Comparison of ENCODE assay signal across 1 cellular context in the genomic region with DNA sequence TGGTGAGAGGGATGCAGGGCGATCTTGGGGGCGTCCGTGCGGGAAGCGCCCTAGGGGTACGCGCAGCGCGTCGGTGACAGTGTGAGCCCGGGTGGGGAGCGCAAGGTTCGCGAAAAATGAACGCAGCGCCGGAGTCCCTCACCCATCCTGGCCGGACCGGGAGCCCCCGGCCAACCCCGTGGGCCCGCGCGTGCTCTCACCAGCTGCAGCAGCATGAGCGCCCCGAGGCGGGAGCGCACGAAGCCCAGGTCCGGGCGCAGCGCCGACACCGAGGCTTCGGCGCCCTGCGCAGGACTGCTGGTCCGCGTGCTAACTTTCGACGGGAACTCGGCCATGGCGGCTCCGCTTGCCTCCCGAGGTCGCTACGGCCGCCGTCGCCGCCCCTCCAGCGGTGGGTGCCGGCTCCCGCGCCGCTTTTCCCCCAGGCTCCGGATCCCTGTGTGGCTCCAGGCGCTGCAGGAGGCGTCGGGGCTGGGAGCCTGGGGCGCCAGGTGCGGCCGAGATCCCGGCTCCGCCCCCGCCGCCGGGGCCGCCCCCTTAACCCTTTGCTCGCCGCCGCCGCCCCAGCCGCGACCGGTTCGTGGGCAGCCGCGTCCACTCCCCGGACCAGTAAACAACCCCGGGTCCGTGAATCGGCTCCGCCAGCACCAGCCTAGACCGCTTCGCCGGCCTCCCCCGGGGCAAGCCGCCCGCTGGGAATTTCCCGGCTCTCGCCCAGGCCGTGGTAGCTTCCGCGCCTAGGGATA.
A peak's percentile ranks its signal among the peaks of the same experiment; 100 is the strongest.
TF ChIP-seq lines count a peak whose summit lies in the region.

A gene with protein sequence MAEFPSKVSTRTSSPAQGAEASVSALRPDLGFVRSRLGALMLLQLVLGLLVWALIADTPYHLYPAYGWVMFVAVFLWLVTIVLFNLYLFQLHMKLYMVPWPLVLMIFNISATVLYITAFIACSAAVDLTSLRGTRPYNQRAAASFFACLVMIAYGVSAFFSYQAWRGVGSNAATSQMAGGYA (minus strand): TSS at position 467 of the 746 bp plus-strand sequence. CDS start 132 bp downstream, at position 335.

TF ChIP-seq in H1, 55 proteins besides CTCF, POLR2A, EP300 and RAD21:
- peak; percentile 46; the same call in 1 of the 2 replicates for TF ChIP-seq BACH1 (IDR thresholded peaks at IDR 0.05; ENCODE audit: low read length)
- TF ChIP-seq, protein P1, sequence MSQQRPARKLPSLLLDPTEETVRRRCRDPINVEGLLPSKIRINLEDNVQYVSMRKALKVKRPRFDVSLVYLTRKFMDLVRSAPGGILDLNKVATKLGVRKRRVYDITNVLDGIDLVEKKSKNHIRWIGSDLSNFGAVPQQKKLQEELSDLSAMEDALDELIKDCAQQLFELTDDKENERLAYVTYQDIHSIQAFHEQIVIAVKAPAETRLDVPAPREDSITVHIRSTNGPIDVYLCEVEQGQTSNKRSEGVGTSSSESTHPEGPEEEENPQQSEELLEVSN (IDR thresholded peaks at IDR 0.05) = peak; percentile 99
- TF ChIP-seq SUZ12 (IDR thresholded peaks at IDR 0.05; ENCODE audit: low read length) = peak; percentile 35; the same call in 1 of the 2 replicates
- TF ChIP-seq SP4 (IDR thresholded peaks at IDR 0.05; ENCODE audit: low read length) = 0 out of 2 replicates have a peak, but pooled peaks have one; percentile 8
- peak; percentile 26; the same call in 1 of the 2 replicates for TF ChIP-seq PHF8 (conservative IDR thresholded peaks at IDR 0.05; ENCODE audit: low read depth, low read length)
- TF ChIP-seq TAF7 (optimal IDR thresholded peaks at IDR 0.05; ENCODE audit: borderline replicate concordance, low read depth, low read length) = peak; percentile 45
- no peak; a peak in 1 of 4 replicates for TF ChIP-seq HDAC2 (IDR thresholded peaks at IDR 0.05; ENCODE audit: borderline replicate concordance in 1 of 2, low read depth in 2 of 2, low read length in 2 of 2)
- TF ChIP-seq, protein P2, sequence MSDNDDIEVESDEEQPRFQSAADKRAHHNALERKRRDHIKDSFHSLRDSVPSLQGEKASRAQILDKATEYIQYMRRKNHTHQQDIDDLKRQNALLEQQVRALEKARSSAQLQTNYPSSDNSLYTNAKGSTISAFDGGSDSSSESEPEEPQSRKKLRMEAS (IDR thresholded peaks at IDR 0.05) = peak; percentile 97
- peak; percentile 81 for TF ChIP-seq RBBP5 (IDR thresholded peaks at IDR 0.05; ENCODE audit: borderline replicate concordance, low read depth, low read length)
- no peak for TF ChIP-seq ZNF274 (IDR thresholded peaks at IDR 0.05; ENCODE audit: borderline replicate concordance, extremely low read depth, low read length)
- peak; percentile 51; the same call in 1 of the 2 replicates for TF ChIP-seq TCF12 (IDR thresholded peaks at IDR 0.05; ENCODE audit: low read depth, low read length)
- peak; percentile 77; the same call in 1 of the 2 replicates for TF ChIP-seq YY1 (IDR thresholded peaks at IDR 0.05; ENCODE audit: low read depth, low read length)
- TF ChIP-seq KDM4A (IDR thresholded peaks at IDR 0.05; ENCODE audit: low read depth, low read length, severe bottlenecking) = peak; percentile 99
- TF ChIP-seq EZH2 (IDR thresholded peaks at IDR 0.05; ENCODE audit: low read depth, low read length, severe bottlenecking) = peak; percentile 54
- peak; percentile 92 for TF ChIP-seq ASH2L (IDR thresholded peaks at IDR 0.05; ENCODE audit: low read length)
- peak; percentile 43 for TF ChIP-seq RNF2 (IDR thresholded peaks at IDR 0.05; ENCODE audit: borderline replicate concordance, low read depth, low read length, missing control alignments, poor library complexity, severe bottlenecking)
- TF ChIP-seq KDM1A (IDR thresholded peaks at IDR 0.05; ENCODE audit: borderline replicate concordance, low read length) = no peak
- TF ChIP-seq EGR1 (IDR thresholded peaks at IDR 0.05; ENCODE audit: borderline replicate concordance, low read depth, low read length) = peak; percentile 9; the same call in 1 of the 2 replicates
- no peak for TF ChIP-seq GABPA (IDR thresholded peaks at IDR 0.05; ENCODE audit: borderline replicate concordance, insufficient read depth, low read length)
TF ChIP-seq in H1: peak in this region for 15.
